ENCODE assay signal across 27 cellular contexts in genomic region chr13:82713681-82714405, GRCh38.
DNase-seq lines count a peak whose midpoint lies in the region; ATAC-seq and TF ChIP-seq lines count a peak whose summit lies in the region.
"Had no signal": no experiment of that assay in that cellular context is flagged by ENCODE, and none has a peak within 500 bp of the region (broad histone marks: within the 10 kb centered on the region; RNA-seq: fewer than 3 reads in every experiment).

No MANE protein-coding gene starts in this region.

- H3K9ac ChIP-seq in endodermal cell (ENCODE audit: extremely low read depth, low read length, poor library complexity, severe bottlenecking), result no peak overlapping the region

- H3K4me1 ChIP-seq in upper lobe of right lung (no peaks in the 10 kb centered on the region), endodermal cell (ENCODE audit: control insufficient read depth, insufficient read depth, low read length) (no peaks in the 10 kb centered on the region)
- H3K4me1 ChIP-seq: ascending aorta, colonic mucosa, gastroesophageal sphincter, tibial nerve had no signal

- TF ChIP-seq CTCF in brain microvascular endothelial cell (IDR thresholded peaks at IDR 0.05; ENCODE audit: low read depth, low read length, missing control alignments) (no peak), upper lobe of right lung (IDR thresholded peaks at IDR 0.05) (no peak), endodermal cell (conservative IDR thresholded peaks at IDR 0.05) (no peak)

- DNase-seq in EL (peak; percentile 79), LHCN-M2 (ENCODE audit: low read depth) (peak; percentile 86), brain microvascular endothelial cell (peak; percentile 27), non-pigmented ciliary epithelial cell (ENCODE audit: low read depth) (peak; percentile 31), NCI-H1105 treated with DMSO at 0.1 percent for 48 hours (lab: John Stamatoyannopoulos, UW) (no peak), upper lobe of right lung (no peak), SIG-M5 treated with dmso at 0.1 percent for 504 hours (lab: John Stamatoyannopoulos, UW; ENCODE audit: unreplicated experiment) (no peak), endodermal cell (no peak)
- DNase-seq: activated CD4-positive, alpha-beta T cell treated with anti-CD3 and anti-CD28 coated beads, Interleukin-2, amount 50 U/mL, for 48 hours; activated naive CD4-positive, alpha-beta T cell treated with Interleukin-2 at 50 U/mL for 16 hours; activated T-cell treated with anti-CD3 and anti-CD28 coated beads, Interleukin-2, amount 50 U/mL, for 1 hour; Calu3; colonic mucosa; GDM1; kidney glomerular epithelial cell; NCI-H2029 treated with DMSO at 0.1 percent for 48 hours; NCI-H446; posterior cingulate gyrus; stimulated activated naive CD8-positive, alpha-beta T cell treated with anti-CD3 and anti-CD28 coated beads, Interleukin-15, Interleukin-2, amounts not matched to agents 100 U/mL and 50 U/mL, for 24 hours had no signal

- H3K4me3 ChIP-seq in brain microvascular endothelial cell (ENCODE audit: low read depth, low read length) (no peak overlapping the region), upper lobe of right lung (no peak overlapping the region), endodermal cell (ENCODE audit: low read length) (no peak overlapping the region)
- H3K4me3 ChIP-seq: ascending aorta, colonic mucosa, gastroesophageal sphincter, HAP-1, tibial nerve had no signal

- H3K36me3 Mint-ChIP-seq in endodermal cell (ENCODE audit: low read depth), result no peaks in the 10 kb centered on the region
- H3K36me3 Mint-ChIP-seq: memory B cell had no signal

- intact Hi-C loops in upper lobe of right lung (cut with DNase I), result no loop called here

- H3K4me3 Mint-ChIP-seq in endodermal cell, result no peak overlapping the region
- H3K4me3 Mint-ChIP-seq: B cell, memory B cell, nephron had no signal

- in situ Hi-C loops in brain microvascular endothelial cell (cut with HindIII; ENCODE audit: low pct_ligation_motif_present, low sequenced_read_pairs), result no loop called here

- H3K27me3 Mint-ChIP-seq in endodermal cell (ENCODE audit: insufficient read depth), result no peaks in the 10 kb centered on the region
- H3K27me3 Mint-ChIP-seq: B cell, memory B cell had no signal

- H3K27ac Mint-ChIP-seq in endodermal cell, result no peak overlapping the region
- H3K27ac Mint-ChIP-seq: B cell, memory B cell, nephron had no signal

- WGBS in endodermal cell (ENCODE audit: insufficient coverage in 1 of 2, insufficient read length in 1 of 2), 2 experiments, result 93% methylated on average over 2 of the region's 3 CpGs; no CpG with 5 or more reads in 1 of the 2 experiments

- no peaks in the 10 kb centered on the region for H3K9me3 Mint-ChIP-seq in endodermal cell
- H3K9me3 Mint-ChIP-seq: memory B cell, nephron had no signal

- H3K27ac ChIP-seq in brain microvascular endothelial cell (peak overlapping the region; percentile 44), upper lobe of right lung (no peak overlapping the region), endodermal cell (ENCODE audit: low read depth, low read length) (no peak overlapping the region)
- H3K27ac ChIP-seq: ascending aorta, colonic mucosa, gastroesophageal sphincter, tibial nerve, VCaP had no signal

- no peak for ATAC-seq in upper lobe of right lung
- ATAC-seq: gastroesophageal sphincter; stimulated activated naive CD8-positive, alpha-beta T cell treated with anti-CD3 and anti-CD28 coated beads, Interleukin-15, Interleukin-2, amounts not matched to agents 100 U/mL and 50 U/mL, for 24 hours had no signal

- H3K27me3 ChIP-seq in brain microvascular endothelial cell (replicated peaks) (no peaks in the 10 kb centered on the region), upper lobe of right lung (no peaks in the 10 kb centered on the region), endodermal cell (ENCODE audit: control insufficient read depth, insufficient read depth, low read length, poor library complexity, severe bottlenecking) (no peaks in the 10 kb centered on the region)
- H3K27me3 ChIP-seq: ascending aorta, colonic mucosa, gastroesophageal sphincter, tibial nerve had no signal

- no peaks in the 10 kb centered on the region for H3K9me3 ChIP-seq in upper lobe of right lung
- H3K9me3 ChIP-seq in endodermal cell (ENCODE audit: control insufficient read depth, low read length), result no peaks in the 10 kb centered on the region
- H3K9me3 ChIP-seq: ascending aorta, colonic mucosa, gastroesophageal sphincter, HAP-1, tibial nerve had no signal

- H3K36me3 ChIP-seq in brain microvascular endothelial cell (replicated peaks), result no peaks in the 10 kb centered on the region
- no peaks in the 10 kb centered on the region for H3K36me3 ChIP-seq in upper lobe of right lung
- no peaks in the 10 kb centered on the region for H3K36me3 ChIP-seq in endodermal cell (ENCODE audit: control insufficient read depth, insufficient read depth, low read length)
- H3K36me3 ChIP-seq: ascending aorta, colonic mucosa, gastroesophageal sphincter, HAP-1, tibial nerve had no signal

- no peaks in the 10 kb centered on the region for H3K4me1 Mint-ChIP-seq in endodermal cell
- H3K4me1 Mint-ChIP-seq: B cell, memory B cell, nephron had no signal

Comparison
In these comparisons a context has a peak if more than half of its experiments do, and no peak if none do; other contexts are left out.
1. DNase-seq: peak in EL (single experiment), LHCN-M2 (single experiment), brain microvascular endothelial cell (single experiment) and non-pigmented ciliary epithelial cell (single experiment); none in NCI-H1105 treated with DMSO at 0.1 percent for 48 hours (single experiment), upper lobe of right lung (single experiment), SIG-M5 treated with dmso at 0.1 percent for 504 hours (single experiment) and endodermal cell (single experiment).